In the genomic region with DNA sequence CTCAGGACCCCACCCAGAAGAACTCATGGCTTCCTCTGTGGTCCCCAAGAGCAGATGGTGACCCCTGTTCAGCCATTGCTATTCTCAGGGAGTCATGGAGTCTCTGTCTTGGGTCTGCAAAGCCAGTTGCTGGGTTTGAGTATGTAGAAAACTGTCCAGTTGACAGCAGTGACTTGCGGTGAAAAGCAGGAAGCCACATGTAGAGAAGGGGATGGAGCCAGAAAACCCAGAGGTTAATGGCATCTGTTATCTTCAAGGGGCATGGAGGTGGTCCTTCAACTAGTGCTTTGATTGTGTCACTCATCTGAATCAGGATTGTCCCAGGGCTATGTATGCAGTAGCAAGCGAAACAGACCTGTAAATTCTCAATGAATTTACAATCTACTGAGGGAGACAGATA, we compare ENCODE assay signal across 24 cellular contexts.
"Had no signal": no experiment of that assay in that cellular context is flagged by ENCODE, and none has a peak within 500 bp of the region (broad histone marks: within the 10 kb centered on the region; RNA-seq: fewer than 3 reads in every experiment).

No MANE protein-coding gene starts in this region.

- H3K27ac ChIP-seq: colonic mucosa, coronary artery, dorsolateral prefrontal cortex, epithelial cell of prostate, esophagus squamous epithelium, foreskin keratinocyte, gastrocnemius medialis, gastroesophageal sphincter, heart left ventricle, heart right ventricle, hepatocyte had no signal

- H3K4me1 ChIP-seq: colonic mucosa, esophagus squamous epithelium, foreskin keratinocyte, gastrocnemius medialis, heart left ventricle, heart right ventricle had no signal

- H3K79me2 ChIP-seq: hepatocyte had no signal

- H2AFZ ChIP-seq: hepatocyte had no signal

- ATAC-seq: effector memory CD8-positive, alpha-beta T cell; esophagus mucosa; foreskin keratinocyte; gastrocnemius medialis; gastroesophageal sphincter; heart left ventricle; heart right ventricle had no signal

- H3K4me2 ChIP-seq: hepatocyte had no signal

- DNase-seq: colonic mucosa; cortex of kidney; dermis blood vessel endothelial cell; dorsolateral prefrontal cortex; effector CD4-positive, alpha-beta T cell; effector CD8-positive, alpha-beta T cell; effector memory CD4-positive, alpha-beta T cell; effector memory CD8-positive, alpha-beta T cell; endodermal cell; erythroblast; esophagus squamous epithelium; foreskin fibroblast; foreskin keratinocyte; foreskin melanocyte; gastrocnemius medialis; glutamatergic neuron; head of caudate nucleus; heart left ventricle; heart right ventricle had no signal

- H3K9me3 ChIP-seq: colonic mucosa, esophagus squamous epithelium, gastrocnemius medialis, gastroesophageal sphincter, heart left ventricle, heart right ventricle had no signal

- H3K36me3 ChIP-seq: colonic mucosa, esophagus squamous epithelium, gastrocnemius medialis, gastroesophageal sphincter, heart left ventricle, heart right ventricle had no signal

- H3K4me3 ChIP-seq: colonic mucosa, coronary artery, dorsolateral prefrontal cortex, esophagus squamous epithelium, gastrocnemius medialis, gastroesophageal sphincter, heart left ventricle, heart right ventricle, hepatocyte had no signal

- H3K27me3 ChIP-seq: colonic mucosa, dorsolateral prefrontal cortex, esophagus squamous epithelium, gastrocnemius medialis, gastroesophageal sphincter, hepatocyte had no signal
